In genomic region chr10:96719850-96720421, GRCh38 we compare ENCODE assay signal across 8 cellular contexts. TPM values are rescaled to one million over a fixed set of nuclear protein-coding genes. Genes with fewer than 3 reads are reported as not detected.
DNase-seq lines count a peak whose midpoint lies in the region; ATAC-seq and TF ChIP-seq lines count a peak whose summit lies in the region.

No MANE protein-coding gene starts in this region.

- peak overlapping the region; percentile 90 for H3K4me3 Mint-ChIP-seq in activated CD8-positive, alpha-beta T cell treated with anti-CD3 and anti-CD28 coated beads, Interleukin-2, amount 10 ng/mL, durations not matched to agents 7 days and 5 days
- H3K4me3 Mint-ChIP-seq in natural killer cell treated with Interleukin-12 subunit alpha and Interleukin-12 subunit beta and Interleukin-15 and Interleukin-18, amount 100 ng/mL, for 72 hours = peak overlapping the region; percentile 100
- peak overlapping the region; percentile 98 for H3K4me3 Mint-ChIP-seq in stimulated activated naive CD8-positive, alpha-beta T cell treated with anti-CD3 and anti-CD28 coated beads, Interleukin-15, Interleukin-2, amounts not matched to agents 100 ng/mL and 50 ng/mL, for 24 hours

- peak overlapping the region; percentile 84 for H3K4me3 ChIP-seq in Loucy (ENCODE audit: low read length, poor library complexity, severe bottlenecking)

- peak overlapping the region; percentile 85 for H2AFZ ChIP-seq in Loucy (ENCODE audit: low read length)

- H3K4me1 ChIP-seq in Loucy (ENCODE audit: insufficient read depth, low read length, poor library complexity, severe bottlenecking) = peaks cover 44% of the 10 kb centered on the region

- H3F3A ChIP-seq in Loucy (ENCODE audit: low read depth) = no peaks in the 10 kb centered on the region

- H3K4me2 ChIP-seq in Loucy (ENCODE audit: low read depth, low read length, poor library complexity, severe bottlenecking) = peak overlapping the region; percentile 86

- peaks cover 9% of the 10 kb centered on the region for H3K27me3 Mint-ChIP-seq in activated CD8-positive, alpha-beta T cell treated with anti-CD3 and anti-CD28 coated beads, Interleukin-2, amount 10 ng/mL, durations not matched to agents 7 days and 5 days (ENCODE audit: low read depth)
- H3K27me3 Mint-ChIP-seq in natural killer cell treated with Interleukin-12 subunit alpha and Interleukin-12 subunit beta and Interleukin-15 and Interleukin-18, amount 100 ng/mL, for 72 hours = no peaks in the 10 kb centered on the region
- peaks cover 2% of the 10 kb centered on the region for H3K27me3 Mint-ChIP-seq in stimulated activated naive CD8-positive, alpha-beta T cell treated with anti-CD3 and anti-CD28 coated beads, Interleukin-15, Interleukin-2, amounts not matched to agents 100 ng/mL and 50 ng/mL, for 24 hours

- H3K9me3 ChIP-seq in Loucy (ENCODE audit: insufficient read depth, low read depth, low read length) = no peaks in the 10 kb centered on the region

- H3K27me3 ChIP-seq in Loucy (ENCODE audit: insufficient read depth, low read length, poor library complexity, severe bottlenecking) = no peaks in the 10 kb centered on the region

- H3K27ac Mint-ChIP-seq in activated CD8-positive, alpha-beta T cell treated with anti-CD3 and anti-CD28 coated beads, Interleukin-2, amount 10 ng/mL, durations not matched to agents 7 days and 5 days = peak overlapping the region; percentile 93
- H3K27ac Mint-ChIP-seq in natural killer cell treated with Interleukin-12 subunit alpha and Interleukin-12 subunit beta and Interleukin-15 and Interleukin-18, amount 100 ng/mL, for 72 hours = peak overlapping the region; percentile 92 to 97
- peak overlapping the region; percentile 99 for H3K27ac Mint-ChIP-seq in stimulated activated naive CD8-positive, alpha-beta T cell treated with anti-CD3 and anti-CD28 coated beads, Interleukin-15, Interleukin-2, amounts not matched to agents 100 ng/mL and 50 ng/mL, for 24 hours

- H3K4me1 Mint-ChIP-seq in activated CD8-positive, alpha-beta T cell treated with anti-CD3 and anti-CD28 coated beads, Interleukin-2, amount 10 ng/mL, durations not matched to agents 7 days and 5 days (ENCODE audit: low read depth) = peaks cover 38% of the 10 kb centered on the region
- peaks cover 49 to 60% of the 10 kb centered on the region in 2 donors for H3K4me1 Mint-ChIP-seq in natural killer cell treated with Interleukin-12 subunit alpha and Interleukin-12 subunit beta and Interleukin-15 and Interleukin-18, amount 100 ng/mL, for 72 hours (ENCODE audit: low read depth in 2 of 2)
- H3K4me1 Mint-ChIP-seq in stimulated activated naive CD8-positive, alpha-beta T cell treated with anti-CD3 and anti-CD28 coated beads, Interleukin-15, Interleukin-2, amounts not matched to agents 100 ng/mL and 50 ng/mL, for 24 hours (ENCODE audit: low read depth) = peaks cover 42% of the 10 kb centered on the region

- no peaks in the 10 kb centered on the region for H3K9me2 ChIP-seq in Loucy (replicated peaks; ENCODE audit: low read depth, low read length)

- H3K9me3 Mint-ChIP-seq in activated CD8-positive, alpha-beta T cell treated with anti-CD3 and anti-CD28 coated beads, Interleukin-2, amount 10 ng/mL, durations not matched to agents 7 days and 5 days (ENCODE audit: insufficient read depth) = no peaks in the 10 kb centered on the region
- H3K9me3 Mint-ChIP-seq in natural killer cell treated with Interleukin-12 subunit alpha and Interleukin-12 subunit beta and Interleukin-15 and Interleukin-18, amount 100 ng/mL, for 72 hours = no peaks in the 10 kb centered on the region
- H3K9me3 Mint-ChIP-seq in stimulated activated naive CD8-positive, alpha-beta T cell treated with anti-CD3 and anti-CD28 coated beads, Interleukin-15, Interleukin-2, amounts not matched to agents 100 ng/mL and 50 ng/mL, for 24 hours = no peaks in the 10 kb centered on the region

- peak; percentile 57 for DNase-seq in Daoy (ENCODE audit: low read depth)
- peak; percentile 67 for DNase-seq in activated CD8-positive, alpha-beta T cell treated with anti-CD3 and anti-CD28 coated beads, Interleukin-2, amount 10 ng/mL, durations not matched to agents 7 days and 5 days
- DNase-seq in erythroblast (lab: John Stamatoyannopoulos, UW) = peak; percentile 83 to 86
- DNase-seq in natural killer cell treated with Interleukin-12 subunit alpha and Interleukin-12 subunit beta and Interleukin-15 and Interleukin-18, amount 100 ng/mL, for 72 hours (ENCODE audit: low spot score) = peak; percentile 84
- DNase-seq in A172 (ENCODE audit: low spot score) = no peak

- TF ChIP-seq POLR2A in erythroblast (IDR thresholded peaks at IDR 0.05; ENCODE audit: low read length) = no peak

- H3K79me2 ChIP-seq in Loucy (ENCODE audit: insufficient read depth, low read length) = peaks cover 45% of the 10 kb centered on the region

- peak; percentile 77 for TF ChIP-seq CTCF in Loucy (conservative IDR thresholded peaks at IDR 0.05; ENCODE audit: low read length)

- H3K36me3 ChIP-seq in Loucy (ENCODE audit: insufficient read depth, low read length) = no peaks in the 10 kb centered on the region

- no peaks in the 10 kb centered on the region for H3K36me3 Mint-ChIP-seq in activated CD8-positive, alpha-beta T cell treated with anti-CD3 and anti-CD28 coated beads, Interleukin-2, amount 10 ng/mL, durations not matched to agents 7 days and 5 days (ENCODE audit: low read depth)
- peaks cover 28% of the 10 kb centered on the region for H3K36me3 Mint-ChIP-seq in natural killer cell treated with Interleukin-12 subunit alpha and Interleukin-12 subunit beta and Interleukin-15 and Interleukin-18, amount 100 ng/mL, for 72 hours
- H3K36me3 Mint-ChIP-seq in stimulated activated naive CD8-positive, alpha-beta T cell treated with anti-CD3 and anti-CD28 coated beads, Interleukin-15, Interleukin-2, amounts not matched to agents 100 ng/mL and 50 ng/mL, for 24 hours (ENCODE audit: low read depth) = no peaks in the 10 kb centered on the region

- H3K9ac ChIP-seq in Loucy (ENCODE audit: low read depth, low read length, poor library complexity, severe bottlenecking) = peak overlapping the region; percentile 88

- peaks cover 17% of the 10 kb centered on the region for H4K20me1 ChIP-seq in Loucy (ENCODE audit: insufficient read depth, low read length, poor library complexity, severe bottlenecking)

- POLR2A ChIA-PET in activated CD8-positive, alpha-beta T cell treated with anti-CD3 and anti-CD28 coated beads, Interleukin-2, amount 10 ng/mL, durations not matched to agents 7 days and 5 days (lab: Charles Lee) = no interaction called here

- CTCF ChIA-PET in activated CD8-positive, alpha-beta T cell treated with anti-CD3 and anti-CD28 coated beads, Interleukin-2, amount 10 ng/mL, durations not matched to agents 7 days and 5 days (lab: Charles Lee) = no interaction called here

- ATAC-seq in GM21786 (IDR thresholded peaks at IDR 0.05; ENCODE audit: unreplicated experiment) = peak; percentile 61
- ATAC-seq in activated CD8-positive, alpha-beta T cell treated with anti-CD3 and anti-CD28 coated beads, Interleukin-2, amount 10 ng/mL, durations not matched to agents 7 days and 5 days = peak; percentile 66
- ATAC-seq in natural killer cell treated with Interleukin-12 subunit alpha and Interleukin-12 subunit beta and Interleukin-15 and Interleukin-18, amount 100 ng/mL, for 72 hours = peak; percentile 81 to 82

RNA-seq across cellular contexts. Expression of gene PIK3AP1, which starts 0.4 kb away (rescaled TPM):
- total RNA-seq in Daoy (2014; rRNA removed; shearing (Covaris generic)) = 2.1 and 2.7 TPM in 2 replicates
- total RNA-seq in activated CD8-positive, alpha-beta T cell treated with anti-CD3 and anti-CD28 coated beads, Interleukin-2, amount 10 ng/mL, durations not matched to agents 7 days and 5 days = 1 to 10 TPM; 6.2 to 6.8 TPM
- total RNA-seq in natural killer cell treated with Interleukin-12 subunit alpha and Interleukin-12 subunit beta and Interleukin-15 and Interleukin-18, amount 100 ng/mL, for 72 hours = 100 to 1,000 TPM; 147 to 383 TPM
- total RNA-seq in A172 (2014; rRNA removed; shearing (Covaris generic)) = 12.1 and 17.2 TPM in 2 replicates
